10 cellular contexts compared by ENCODE assay signal in the genomic region with DNA sequence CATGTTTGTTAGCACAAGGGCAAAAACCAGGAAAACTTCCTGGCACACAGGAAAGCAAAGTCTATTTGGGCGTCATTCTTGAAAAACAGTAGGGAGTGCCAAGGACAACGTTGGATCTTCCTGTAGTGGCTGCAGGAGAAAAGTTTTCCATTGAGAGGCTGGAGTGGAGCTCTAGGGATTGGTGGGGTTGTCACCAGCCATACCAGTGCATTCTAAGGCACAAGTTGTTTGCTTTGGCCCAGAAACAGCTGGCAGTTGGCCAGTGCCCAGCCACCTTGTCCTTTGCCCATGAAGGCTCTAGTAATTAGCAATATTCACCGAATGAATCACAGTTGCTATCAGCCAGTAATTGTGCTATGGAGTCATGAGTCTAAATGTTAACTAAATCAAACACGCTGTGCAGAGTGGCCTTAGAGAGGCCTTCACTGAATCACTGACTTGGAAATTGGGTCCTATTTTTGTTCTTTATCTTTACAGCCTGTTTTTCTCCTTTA. TPM values are rescaled to one million over a fixed set of nuclear protein-coding genes. Genes with fewer than 3 reads are reported as not detected.
DNase-seq lines count a peak whose midpoint lies in the region; ATAC-seq, FAIRE-seq and TF ChIP-seq lines count a peak whose summit lies in the region.
"Had no signal": no experiment of that assay in that cellular context is flagged by ENCODE, and none has a peak within 500 bp of the region (broad histone marks: within the 10 kb centered on the region; RNA-seq: fewer than 3 reads in every experiment).

No MANE protein-coding gene starts in this region.

- no peak for TF ChIP-seq POLR2A in Peyer's patch (IDR thresholded peaks at IDR 0.05)

- DNase-seq in HS-27A (ENCODE audit: low read depth) (peak; percentile 57), Peyer's patch (peak in 2 of 3 donors; percentile 93 to 95), fibroblast of peridontal ligament (ENCODE audit: extremely low read depth) (peak; percentile 15), small intestine (peak; percentile 99), dorsolateral prefrontal cortex (no peak), KBM-7 (no peak)
- DNase-seq: cortex of kidney; stimulated activated CD4-positive, alpha-beta T cell treated with anti-CD3 and anti-CD28 coated beads, Interleukin-2, amount 100 ng/mL, for 24 hours had no signal

- peaks cover 0 to 9% (median 2%) of the 10 kb centered on the region in 4 donors for H3K4me1 ChIP-seq in Peyer's patch
- peaks cover 0 to 8% of the 10 kb centered on the region in 2 donors for H3K4me1 ChIP-seq in small intestine (ENCODE audit: control insufficient read depth in 2 of 2, insufficient read depth in 1 of 2, low read depth in 1 of 2, low read length in 1 of 2)

- H3K9me3 ChIP-seq in Peyer's patch = no peaks in the 10 kb centered on the region
- no peaks in the 10 kb centered on the region for H3K9me3 ChIP-seq in small intestine (ENCODE audit: control insufficient read depth, low read depth)

- H3K36me3 ChIP-seq in Peyer's patch (no peaks in the 10 kb centered on the region), small intestine (ENCODE audit: control insufficient read depth in 2 of 2, insufficient read depth in 2 of 2, low read length in 2 of 2) (no peaks in the 10 kb centered on the region)

- intact Hi-C loops in dorsolateral prefrontal cortex (cut with DNase I) = no loop called here

- H3K4me3 ChIP-seq in Peyer's patch (no peak overlapping the region), small intestine (ENCODE audit: low read depth in 1 of 2, low read length in 2 of 2) (no peak overlapping the region), dorsolateral prefrontal cortex (no peak overlapping the region)

- 11 to 55% (median 23%) methylated on average over 4 of the region's 4 CpGs for WGBS in small intestine, 3 donors

- in situ Hi-C loops in KBM-7 (cut with MboI; ENCODE audit: low pct_unique_long_range_greater_than_20kb, low sequenced_read_pairs) = no loop called here

- no peaks in the 10 kb centered on the region for H3K27me3 ChIP-seq in Peyer's patch
- H3K27me3 ChIP-seq in small intestine (ENCODE audit: control insufficient read depth in 2 of 2, insufficient read depth in 2 of 2, low read length in 2 of 2) = no peaks in the 10 kb centered on the region
- H3K27me3 ChIP-seq in dorsolateral prefrontal cortex = peaks cover 0 to 22% (median 0%) of the 10 kb centered on the region in 45 donors

- H3K27ac ChIP-seq in Peyer's patch = peak overlapping the region in 3 of 4 donors; percentile 40 to 87 (median 76)
- peak overlapping the region; percentile 87 to 95 for H3K27ac ChIP-seq in small intestine (ENCODE audit: low read depth in 1 of 2, low read length in 1 of 2)
- no peak overlapping the region for H3K27ac ChIP-seq in dorsolateral prefrontal cortex

- peak; percentile 5 for FAIRE-seq in small intestine (lab: Jason Lieb, UNC)

- TF ChIP-seq CTCF in Peyer's patch (IDR thresholded peaks at IDR 0.05) = no peak
- no peak for TF ChIP-seq CTCF in dorsolateral prefrontal cortex (IDR thresholded peaks at IDR 0.05 in 54 of 56, conservative IDR thresholded peaks at IDR 0.05 in 2 of 56; ENCODE audit: low read depth in 1 of 56, partially characterized antibody in 56 of 56)

- ATAC-seq in HG03520 (IDR thresholded peaks at IDR 0.05; ENCODE audit: unreplicated experiment) (no peak), HG02798 (IDR thresholded peaks at IDR 0.05; ENCODE audit: poor library complexity, unreplicated experiment) (no peak)

RNA-seq across cellular contexts. Expression of a gene that starts 26.4 kb away (rescaled TPM):
- 1 to 10 TPM in 3 of 4 donors, under 1 TPM in 1; 0.83 to 2.3 (median 1.6) TPM for total RNA-seq in Peyer's patch
- polyA plus RNA-seq in small intestine = 10 to 100 TPM in 2 of 3 donors, under 1 TPM in 1; 0.79 to 13.2 (median 10.5) TPM
- under 1 TPM in 70 of 120 experiments, not detected in 50; 0.06 to 0.55 (median 0.15) TPM for total RNA-seq in dorsolateral prefrontal cortex

Comparison
In these comparisons a context has a peak if more than half of its experiments do, and no peak if none do; other contexts are left out.
1. DNase-seq: peak in HS-27A (single experiment), Peyer's patch (2 of 3), fibroblast of peridontal ligament (single experiment) and small intestine (single experiment); none in dorsolateral prefrontal cortex (0 of 10) and KBM-7 (single experiment).
2. H3K27ac ChIP-seq: peak in Peyer's patch (3 of 4) and small intestine (2 of 2); none in dorsolateral prefrontal cortex (0 of 59).